In genomic region chr1:167748901-167749300, GRCh38 we compare ENCODE assay signal across 30 cellular contexts. TPM values are rescaled to one million over a fixed set of nuclear protein-coding genes. Genes with fewer than 3 reads are reported as not detected.
A peak's percentile ranks its signal among the peaks of the same experiment; 100 is the strongest.
DNase-seq lines count a peak whose midpoint lies in the region; ATAC-seq, FAIRE-seq and TF ChIP-seq lines count a peak whose summit lies in the region.
"Had no signal": no experiment of that assay in that cellular context is flagged by ENCODE, and none has a peak within 500 bp of the region (broad histone marks: within the 10 kb centered on the region; RNA-seq: fewer than 3 reads in every experiment).

No MANE protein-coding gene starts in this region.

- H3K9me3 ChIP-seq in IMR-90 (ENCODE audit: control insufficient read depth, insufficient read depth, low read length) = no peaks in the 10 kb centered on the region
- no peaks in the 10 kb centered on the region for H3K9me3 ChIP-seq in HepG2 (ENCODE audit: low read length)
- H3K9me3 ChIP-seq: left ventricle myocardium inferior, tibial nerve had no signal

- H3K4me3 Mint-ChIP-seq in mesothelial cell of epicardium = no peak overlapping the region
- H3K4me3 Mint-ChIP-seq: activated naive CD8-positive, alpha-beta T cell treated with anti-CD3 and anti-CD28 coated beads, Interleukin-2, amount 50 U/mL, for 24 hours; activated T-cell treated with anti-CD3 and anti-CD28 coated beads, Interleukin-2, amount 50 U/mL, for 24 hours; B cell; CD8-positive, alpha-beta memory T cell; immature natural killer cell; naive thymus-derived CD4-positive, alpha-beta T cell had no signal

- H3K4me2 ChIP-seq in IMR-90 (ENCODE audit: low read depth, low read length) (peak overlapping the region; percentile 37; the same call in 1 of the 2 replicates), HepG2 (ENCODE audit: low read depth, low read length) (no peak overlapping the region)
- H3K4me2 ChIP-seq: KMS-11 had no signal

- TF ChIP-seq CTCF in 22Rv1 (IDR thresholded peaks at IDR 0.05) (no peak), IMR-90 (conservative IDR thresholded peaks at IDR 0.05; ENCODE audit: low read depth, low read length) (no peak), astrocyte of the spinal cord (IDR thresholded peaks at IDR 0.05; ENCODE audit: low read depth, low read length) (no peak), mesothelial cell of epicardium (IDR thresholded peaks at IDR 0.05; ENCODE audit: unreplicated experiment) (no peak), HepG2 (CRISPR knock-in tag; IDR thresholded peaks at IDR 0.05) (no peak)

- intact Hi-C loops in IMR-90 (cut with micrococcal nuclease) (no loop called here), HepG2 (cut with micrococcal nuclease; ENCODE audit: unreplicated experiment) (no loop called here)

- peaks cover 26% of the 10 kb centered on the region for H3K9me1 ChIP-seq in IMR-90 (ENCODE audit: insufficient read depth, low read length)

- no peak overlapping the region for H2AK5ac ChIP-seq in IMR-90 (ENCODE audit: low read depth, low read length)

- H4K20me1 ChIP-seq in IMR-90 (ENCODE audit: insufficient read depth, low read length) (peaks cover 62% of the 10 kb centered on the region), HepG2 (ENCODE audit: insufficient read depth, low read length) (no peaks in the 10 kb centered on the region)

- in situ Hi-C loops in IMR-90 (cut with MboI; ENCODE audit: low sequenced_read_pairs) = no loop called here
- in situ Hi-C loops in astrocyte of the spinal cord (cut with HindIII; ENCODE audit: low sequenced_read_pairs) = no loop called here
- in situ Hi-C loops in HepG2 (cut with HindIII; ENCODE audit: extremely low pct_ligation_motif_present, low pct_unique_long_range_greater_than_20kb) = no loop called here

- peak overlapping the region; percentile 49 for H3K27ac Mint-ChIP-seq in mesothelial cell of epicardium
- H3K27ac Mint-ChIP-seq: activated naive CD8-positive, alpha-beta T cell treated with anti-CD3 and anti-CD28 coated beads, Interleukin-2, amount 50 U/mL, for 24 hours; activated T-cell treated with anti-CD3 and anti-CD28 coated beads, Interleukin-2, amount 50 U/mL, for 24 hours; CD8-positive, alpha-beta memory T cell; immature natural killer cell; naive thymus-derived CD4-positive, alpha-beta T cell had no signal

- TF ChIP-seq POLR2A in IMR-90 (IDR thresholded peaks at IDR 0.05; ENCODE audit: low read depth, low read length) (no peak), HepG2 (IDR thresholded peaks at IDR 0.05; ENCODE audit: insufficient read depth in 1 of 2, low read depth in 2 of 2, low read length in 2 of 2) (no peak)

- H3K4me3 ChIP-seq in IMR-90 (ENCODE audit: insufficient read depth, low read depth, low read length) = no peak overlapping the region
- no peak overlapping the region for H3K4me3 ChIP-seq in astrocyte of the spinal cord (ENCODE audit: low read depth, low read length)
- no peak overlapping the region for H3K4me3 ChIP-seq in HepG2 (replicated peaks in 1 of 3; ENCODE audit: insufficient read depth in 1 of 3, low read depth in 2 of 3, low read length in 3 of 3)
- H3K4me3 ChIP-seq: left ventricle myocardium inferior, SK-N-MC, skin epidermis, tibial nerve had no signal

- H3K4me1 ChIP-seq in IMR-90 (ENCODE audit: control insufficient read depth, insufficient read depth, low read length) (peaks cover 18% of the 10 kb centered on the region), HepG2 (ENCODE audit: insufficient read depth, low read length) (peaks cover 39% of the 10 kb centered on the region)

- CTCF ChIA-PET in IMR-90 (lab: Yijun Ruan, JAX) = interaction anchor here (1.0 kb wide), 1 partner anchor 47 kb away, joined by 3 read pairs; no protein-coding TSS in a partner anchor
- CTCF ChIA-PET in HepG2 (lab: Yijun Ruan, JAX; ENCODE audit: low intra/inter-chr PET ratio, low total read pairs) = no interaction called here

- no peak overlapping the region for H2AFZ ChIP-seq in IMR-90 (replicated peaks; ENCODE audit: low read length, poor library complexity)
- no peak overlapping the region for H2AFZ ChIP-seq in HepG2 (ENCODE audit: low read length)

- TF ChIP-seq EP300 in HepG2 (IDR thresholded peaks at IDR 0.05; ENCODE audit: low read depth in 2 of 2, low read length in 2 of 2) (no peak), HepG2 (CRISPR knock-in tag; IDR thresholded peaks at IDR 0.05; ENCODE audit: borderline replicate concordance) (no peak)

- H3K23ac ChIP-seq in IMR-90 (ENCODE audit: low read depth, low read length) = no peak overlapping the region

- H3K36me3 Mint-ChIP-seq in mesothelial cell of epicardium = no peaks in the 10 kb centered on the region
- H3K36me3 Mint-ChIP-seq: immature natural killer cell had no signal

- POLR2A ChIA-PET in IMR-90 (lab: Charles Lee; ENCODE audit: unreplicated experiment) (no interaction called here), HepG2 (lab: Yijun Ruan, JAX) (no interaction called here)

- no peak overlapping the region for H3K4ac ChIP-seq in IMR-90 (ENCODE audit: low read depth, low read length)

- H2AK9ac ChIP-seq in IMR-90 (replicated peaks; ENCODE audit: low read depth, low read length, poor library complexity) = no peak overlapping the region

- dilution Hi-C loops in IMR-90 (cut with HindIII; ENCODE audit: low sequenced_read_pairs, unreplicated experiment) = no loop called here

- H3K18ac ChIP-seq in IMR-90 (ENCODE audit: low read depth, low read length) = no peak overlapping the region

- H3K79me1 ChIP-seq in IMR-90 (ENCODE audit: low read depth in 1 of 2, low read length in 2 of 2) = peaks cover 25 to 70% of the 10 kb centered on the region in 2 experiments

- H3K36me3 ChIP-seq in IMR-90 (ENCODE audit: control insufficient read depth, insufficient read depth, low read length) (no peaks in the 10 kb centered on the region), HepG2 (replicated peaks in 1 of 2; ENCODE audit: control insufficient read depth in 1 of 2, insufficient read depth in 2 of 2, low read length in 2 of 2) (peaks cover 0 to 3% of the 10 kb centered on the region in 2 experiments; a peak in 1 of 5 replicates)
- H3K36me3 ChIP-seq: left ventricle myocardium inferior, tibial nerve had no signal

- no peak overlapping the region for H3K14ac ChIP-seq in IMR-90 (replicated peaks; ENCODE audit: low read depth, low read length)

- H3K4me1 Mint-ChIP-seq in mesothelial cell of epicardium = peaks cover 31% of the 10 kb centered on the region

- no peak for FAIRE-seq in HepG2 (lab: Jason Lieb, UNC)

- H2BK5ac ChIP-seq in IMR-90 (ENCODE audit: low read depth, low read length, poor library complexity, severe bottlenecking) = peak overlapping the region; percentile 57

- H3K27me3 ChIP-seq in IMR-90 (ENCODE audit: control insufficient read depth, insufficient read depth, low read length) (no peaks in the 10 kb centered on the region), HepG2 (ENCODE audit: control insufficient read depth in 1 of 2, insufficient read depth in 2 of 2, low read length in 2 of 2) (no peaks in the 10 kb centered on the region)
- H3K27me3 ChIP-seq: tibial nerve had no signal

- H2BK120ac ChIP-seq in IMR-90 (ENCODE audit: low read depth, low read length) = no peak overlapping the region

- TF ChIP-seq RAD21 in IMR-90 (IDR thresholded peaks at IDR 0.05; ENCODE audit: low read length) (no peak), HepG2 (CRISPR knock-in tag; IDR thresholded peaks at IDR 0.05) (no peak)

- BruUV-seq in IMR-90 (replicated peaks; lab: Mats Ljungman, UMichigan) = no TSS peak
- BruUV-seq in HepG2 (replicated peaks; lab: Mats Ljungman, UMichigan) = no TSS peak

- H4K5ac ChIP-seq in IMR-90 (ENCODE audit: low read depth, low read length) = no peak overlapping the region

- peak; percentile 30 for ATAC-seq in IMR-90 (ENCODE audit: low read depth)
- ATAC-seq in HG03135 (IDR thresholded peaks at IDR 0.05; ENCODE audit: unreplicated experiment) = no peak
- no peak for ATAC-seq in GM21360 (IDR thresholded peaks at IDR 0.05; ENCODE audit: unreplicated experiment)
- ATAC-seq in HepG2 = no peak
- ATAC-seq: activated naive CD8-positive, alpha-beta T cell treated with anti-CD3 and anti-CD28 coated beads, Interleukin-2, amount 50 U/mL, for 24 hours; naive thymus-derived CD4-positive, alpha-beta T cell had no signal

- no peaks in the 10 kb centered on the region for H3K9me3 Mint-ChIP-seq in mesothelial cell of epicardium
- H3K9me3 Mint-ChIP-seq: activated naive CD8-positive, alpha-beta T cell treated with anti-CD3 and anti-CD28 coated beads, Interleukin-2, amount 50 U/mL, for 24 hours; activated T-cell treated with anti-CD3 and anti-CD28 coated beads, Interleukin-2, amount 50 U/mL, for 24 hours; CD8-positive, alpha-beta memory T cell; immature natural killer cell; naive thymus-derived CD4-positive, alpha-beta T cell had no signal

- peak; percentile 46 for DNase-seq in IMR-90
- peak; percentile 46 for DNase-seq in astrocyte of the spinal cord (ENCODE audit: low read depth, low spot score)
- DNase-seq in mesothelial cell of epicardium (ENCODE audit: low spot score in 2 of 2, unreplicated experiment in 2 of 2) = no peak
- DNase-seq in HepG2 (ENCODE audit: low spot score) = no peak
- DNase-seq in SHP77 (lab: John Stamatoyannopoulos, UW) = no peak
- DNase-seq: activated CD4-positive, alpha-beta T cell treated with anti-CD3 and anti-CD28 coated beads for 4 hours; activated naive CD8-positive, alpha-beta T cell treated with anti-CD3 and anti-CD28 coated beads, Interleukin-2, amount 50 U/mL, for 24 hours; activated T-cell treated with anti-CD3 and anti-CD28 coated beads, Interleukin-2, amount 50 U/mL, for 24 hours; CD8-positive, alpha-beta memory T cell; DMS153; effector CD8-positive, alpha-beta T cell; foreskin melanocyte; GDM1; H7; immature natural killer cell; left ventricle myocardium inferior; naive thymus-derived CD4-positive, alpha-beta T cell; NCI-H446; occipital lobe; T-helper 2 cell had no signal

- no peak overlapping the region for H2BK20ac ChIP-seq in IMR-90 (ENCODE audit: low read depth, low read length)

- H3K27me3 Mint-ChIP-seq in mesothelial cell of epicardium (ENCODE audit: low read depth) = no peaks in the 10 kb centered on the region
- H3K27me3 Mint-ChIP-seq: activated naive CD8-positive, alpha-beta T cell treated with anti-CD3 and anti-CD28 coated beads, Interleukin-2, amount 50 U/mL, for 24 hours; activated T-cell treated with anti-CD3 and anti-CD28 coated beads, Interleukin-2, amount 50 U/mL, for 24 hours; B cell; naive thymus-derived CD4-positive, alpha-beta T cell had no signal

- H3K9ac ChIP-seq in IMR-90 (ENCODE audit: low read depth, low read length) (no peak overlapping the region), HepG2 (ENCODE audit: insufficient read depth, low read depth, low read length) (no peak overlapping the region)
- H3K9ac ChIP-seq: KMS-11 had no signal

- no peak overlapping the region; a peak in 1 of 4 replicates for H4K8ac ChIP-seq in IMR-90 (ENCODE audit: low read depth in 2 of 2, low read length in 2 of 2)

- no peak overlapping the region for H2BK15ac ChIP-seq in IMR-90 (ENCODE audit: low read depth, low read length)

- peaks cover 58% of the 10 kb centered on the region for H3K79me2 ChIP-seq in HepG2 (ENCODE audit: insufficient read depth, low read length)

- H3K27ac ChIP-seq in 22Rv1 (peak overlapping the region; percentile 33), IMR-90 (ENCODE audit: insufficient read depth, low read length) (no peak overlapping the region), HepG2 (ENCODE audit: extremely low read length, insufficient read depth, low read length) (no peak overlapping the region)
- H3K27ac ChIP-seq: KMS-11, left ventricle myocardium inferior, RWPE1, SK-N-MC, skin epidermis, tibial nerve, VCaP had no signal

- no peak overlapping the region for H3K56ac ChIP-seq in IMR-90 (ENCODE audit: extremely low read depth, insufficient read depth, low read length)

- H4K91ac ChIP-seq in IMR-90 (ENCODE audit: insufficient read depth, low read depth, low read length) = no peak overlapping the region

RNA-seq across cellular contexts. Expression of gene MPZL1, which starts 27.1 kb away (rescaled TPM):
- total RNA-seq in IMR-90 (2012; rRNA removed) (81.7 and 87.3 TPM in 2 replicates), mesothelial cell of epicardium (134 to 154 TPM (median 138 TPM) in 3 replicates), HepG2 (2016; rRNA removed; fragmentation: Illumina TruSeq; extraction: Trizol) (43.9 and 68.7 TPM in 2 replicates)
- polyA plus RNA-seq in IMR-90 (2012; rRNA removed) (48.0 and 55.3 TPM in 2 replicates), HepG2 (2011; rRNA removed) (38.0 and 40.1 TPM in 2 replicates)
- polyA plus RNA-seq in IMR-90 (2012; cell fraction: cytosol; rRNA removed) = 28.8 and 39.7 TPM in 2 replicates
- polyA plus RNA-seq in IMR-90 (2012; cell fraction: nucleus; rRNA removed; ENCODE audit: low replicate concordance) = 22.6 and 65.6 TPM in 2 replicates
- total RNA-seq in HepG2 (2016; cell fraction: cytosol; rRNA removed; fragmentation: Illumina TruSeq; extraction: Trizol; ENCODE audit: low read depth) = 32.2 and 32.5 TPM in 2 replicates
- total RNA-seq in HepG2 (2016; cell fraction: insoluble cytoplasmic fraction; rRNA removed; fragmentation: Illumina TruSeq; extraction: Trizol) = 37.7 and 65.7 TPM in 2 replicates
- total RNA-seq in HepG2 (2016; cell fraction: membrane; rRNA removed; fragmentation: Illumina TruSeq; extraction: Trizol) = 33.4 and 37.7 TPM in 2 replicates
- total RNA-seq in HepG2 (2016; cell fraction: nucleus; rRNA removed; fragmentation: Illumina TruSeq; extraction: Trizol) = 62.3 and 75.4 TPM in 2 replicates
- 16.8 and 31.1 TPM in 2 replicates for polyA plus RNA-seq in HepG2 (2011; cell fraction: cytosol; rRNA removed)
- polyA plus RNA-seq in HepG2 (2011; cell fraction: nucleus; rRNA removed) = 16.0 and 18.0 TPM in 2 replicates
- polyA plus RNA-seq in HepG2 (2012) = 41.2 and 46.3 TPM in 2 replicates
- polyA plus RNA-seq in HepG2 (2016; cell fraction: cytosol; fragmentation: Illumina TruSeq; extraction: Trizol; ENCODE audit: low read depth) = 9.7 and 14.9 TPM in 2 replicates
- 43.0 and 47.2 TPM in 2 replicates for polyA plus RNA-seq in HepG2 (2016; cell fraction: insoluble cytoplasmic fraction; fragmentation: Illumina TruSeq; extraction: Trizol; ENCODE audit: low read depth)
- polyA plus RNA-seq in HepG2 (2016; cell fraction: membrane; fragmentation: Illumina TruSeq; extraction: Trizol; ENCODE audit: low read depth) = 21.1 and 21.8 TPM in 2 replicates
- 99.6 and 104 TPM in 2 replicates for polyA plus RNA-seq in HepG2 (2016; cell fraction: nucleus; fragmentation: Illumina TruSeq; extraction: Trizol; ENCODE audit: insufficient read depth, low read depth)
- 23.5 and 65.7 TPM in 2 replicates for polyA minus RNA-seq in HepG2 (2011; rRNA and poly(A)+ RNA removed; ENCODE audit: low replicate concordance)
- polyA minus RNA-seq in HepG2 (2011; cell fraction: cytosol; rRNA and poly(A)+ RNA removed) = 37.6 and 52.6 TPM in 2 replicates
- polyA minus RNA-seq in HepG2 (2011; cell fraction: nucleus; rRNA and poly(A)+ RNA removed) = 26.1 and 36.4 TPM in 2 replicates

Comparison
In these comparisons a context has a peak if more than half of its experiments do, and no peak if none do; other contexts are left out.
1. DNase-seq: peak in IMR-90 (single experiment) and astrocyte of the spinal cord (single experiment); none in mesothelial cell of epicardium (0 of 2), HepG2 (single experiment) and SHP77 (0 of 2).